4 cellular contexts compared by ENCODE assay signal in the genomic region with DNA sequence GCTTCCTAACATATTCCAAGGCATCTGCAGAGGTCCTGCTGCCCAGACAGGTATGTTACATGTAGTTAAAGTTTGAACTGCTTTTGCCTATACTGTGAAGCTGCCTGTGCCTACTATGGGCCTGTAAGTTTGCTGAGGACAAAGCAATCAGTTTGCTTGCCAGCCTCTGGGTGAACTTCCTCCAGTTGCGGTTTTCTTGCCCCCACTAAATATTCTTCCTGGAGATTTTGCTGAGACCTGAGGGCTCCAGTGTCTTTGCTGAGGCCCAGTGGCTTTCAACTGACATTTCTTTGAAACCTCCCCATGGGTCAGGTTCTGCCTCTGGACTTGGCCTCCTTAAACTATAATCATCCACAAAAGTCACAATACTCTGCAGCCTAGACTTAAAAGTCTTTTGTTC. TPM values are rescaled to one million over a fixed set of nuclear protein-coding genes. Genes with fewer than 3 reads are reported as not detected.
"Had no signal": no experiment of that assay in that cellular context is flagged by ENCODE, and none has a peak within 500 bp of the region (broad histone marks: within the 10 kb centered on the region; RNA-seq: fewer than 3 reads in every experiment).

No MANE protein-coding gene starts in this region.

- ATAC-seq: GM12878 had no signal

- DNase-seq: GDM1, GF-D8 had no signal

RNA-seq across cellular contexts. Expression of gene MMP20, which starts 29.6 kb away (rescaled TPM):
- total RNA-seq: G401 had no signal

RNA-seq across cellular contexts. Expression of gene MMP27, which starts 50.8 kb away (rescaled TPM):
- total RNA-seq: G401, GM12878 had no signal
- polyA plus RNA-seq: GM12878 had no signal
